ENCODE assay signal across 8 cellular contexts in the genomic region with DNA sequence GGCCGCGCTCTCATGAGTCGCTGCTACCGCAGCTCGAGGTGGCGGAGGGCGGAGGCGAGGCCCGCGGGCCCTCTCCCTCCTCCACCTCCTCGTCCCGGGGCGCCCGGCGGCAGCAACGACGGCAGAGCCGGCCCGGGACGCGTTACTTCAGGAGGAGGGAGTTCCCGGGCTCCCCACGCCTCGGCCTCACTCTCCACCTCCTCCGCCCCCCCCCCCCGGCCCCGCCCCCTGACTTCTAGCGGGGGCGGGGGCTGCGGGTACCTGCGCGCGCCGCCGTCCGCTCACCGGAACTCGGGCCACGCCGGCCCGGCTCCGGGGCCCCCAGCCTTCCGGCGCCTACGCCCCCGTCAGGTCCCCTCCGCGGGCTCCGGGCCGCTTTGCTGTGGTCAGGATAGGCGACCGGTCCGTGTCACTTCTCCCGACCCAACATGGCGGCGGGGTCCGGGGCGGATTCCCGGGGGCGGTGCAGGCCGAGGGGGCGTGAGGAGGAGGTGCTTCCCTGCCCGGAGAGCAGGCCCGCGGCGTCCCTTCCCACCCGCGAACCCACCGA. TPM values are rescaled to one million over a fixed set of nuclear protein-coding genes. Genes with fewer than 3 reads are reported as not detected.
DNase-seq lines count a peak whose midpoint lies in the region; ATAC-seq and TF ChIP-seq lines count a peak whose summit lies in the region.

A gene (minus strand): TSS at position 120 of the 550 bp plus-strand sequence. CDS start 55,415 bp downstream, outside the sequence.

- DNase-seq in AG09309 (ENCODE audit: low read depth) (no peak), NCI-H774 (lab: John Stamatoyannopoulos, UW) (peak; percentile 70), endothelial cell (ENCODE audit: low spot score) (peak; percentile 86), mucosa of gallbladder (ENCODE audit: low spot score) (peak; percentile 66)
- peak; percentile 78 for DNase-seq in activated CD8-positive, alpha-beta memory T cell treated with anti-CD3 and anti-CD28 coated beads, Interleukin-2, amount 50 U/mL, for 4 hours
- DNase-seq in stimulated activated CD8-positive, alpha-beta memory T cell treated with anti-CD3 and anti-CD28 coated beads, Interleukin-4, amount 100 ng/mL, for 24 hours (ENCODE audit: low read depth) = peak; percentile 61

- H3K4me3 Mint-ChIP-seq in endothelial cell (ENCODE audit: unreplicated experiment) = peak within 1 kb of the TSS; percentile 100

- TF ChIP-seq CTCF in AG09309 (IDR thresholded peaks at IDR 0.05; ENCODE audit: control insufficient read depth, insufficient read depth, low read depth, low read length, missing control alignments) (no peak), endothelial cell (IDR thresholded peaks at IDR 0.05; ENCODE audit: unreplicated experiment) (no peak)

- no peaks in the 10 kb centered on the region for H3K9me3 Mint-ChIP-seq in endothelial cell (ENCODE audit: unreplicated experiment)

- H3K4me3 ChIP-seq in AG09309 (ENCODE audit: control insufficient read depth, low read depth, low read length) = peak within 1 kb of the TSS; percentile 95

- TF ChIP-seq POLR2A in GM18526 (IDR thresholded peaks at IDR 0.05; ENCODE audit: extremely low read depth, insufficient read length) = peak; percentile 65

- ATAC-seq in HG03066 (IDR thresholded peaks at IDR 0.05; ENCODE audit: low read depth, unreplicated experiment) = peak; percentile 42

- H3K27me3 Mint-ChIP-seq in endothelial cell (ENCODE audit: unreplicated experiment) = peaks cover 23% of the 10 kb centered on the region

- peaks cover 73% of the 10 kb centered on the region for H3K4me1 Mint-ChIP-seq in endothelial cell (ENCODE audit: unreplicated experiment)

- peak within 1 kb of the TSS; percentile 100 for H3K27ac Mint-ChIP-seq in endothelial cell (ENCODE audit: unreplicated experiment)

- H3K36me3 Mint-ChIP-seq in endothelial cell (ENCODE audit: low read depth, unreplicated experiment) = peaks cover 8% of the 10 kb centered on the region

RNA-seq across cellular contexts. Expression of the gene that starts here (rescaled TPM):
- total RNA-seq in endothelial cell (ENCODE audit: unreplicated experiment) = 190 TPM
- total RNA-seq in mucosa of gallbladder = 46.0 TPM
